ENCODE assay signal across 8 cellular contexts in genomic region chr1:11790880-11791715, GRCh38. TPM values are rescaled to one million over a fixed set of nuclear protein-coding genes. Genes with fewer than 3 reads are reported as not detected.
A peak's percentile ranks its signal among the peaks of the same experiment; 100 is the strongest.
DNase-seq lines count a peak whose midpoint lies in the region; ATAC-seq and TF ChIP-seq lines count a peak whose summit lies in the region.

No MANE protein-coding gene starts in this region.

- H2BK120ac ChIP-seq in mesenchymal stem cell (ENCODE audit: low read depth, low read length): peak overlapping the region; percentile 85

- no peaks in the 10 kb centered on the region for H3K79me2 ChIP-seq in SK-N-SH (ENCODE audit: insufficient read depth)

- H3K27me3 ChIP-seq in SK-N-SH (ENCODE audit: insufficient read depth): no peaks in the 10 kb centered on the region
- no peaks in the 10 kb centered on the region for H3K27me3 ChIP-seq in mesenchymal stem cell (ENCODE audit: control insufficient read depth in 1 of 2, insufficient read depth in 1 of 2, low read length in 2 of 2)
- H3K27me3 ChIP-seq in upper lobe of left lung: no peaks in the 10 kb centered on the region

- POLR2A ChIA-PET in SK-N-SH (lab: Yijun Ruan, JAX): no interaction called here

- no peak for TF ChIP-seq RAD21 in SK-N-SH (IDR thresholded peaks at IDR 0.05; ENCODE audit: low read length)

- TF ChIP-seq EP300 in SK-N-SH (IDR thresholded peaks at IDR 0.05; ENCODE audit: borderline replicate concordance in 1 of 2, low read depth in 1 of 2, low read length in 1 of 2) (no peak), upper lobe of left lung (IDR thresholded peaks at IDR 0.05) (peak; percentile 99 to 100 (median 100))

- H2AK5ac ChIP-seq in mesenchymal stem cell (ENCODE audit: low read length, severe bottlenecking): peak overlapping the region; percentile 42

- no peak for TF ChIP-seq CTCF in SK-N-SH (IDR thresholded peaks at IDR 0.05)
- TF ChIP-seq CTCF in upper lobe of left lung (IDR thresholded peaks at IDR 0.05): peak in 1 of 6 experiments; percentile 10

- no peaks in the 10 kb centered on the region for H3K9me2 ChIP-seq in SK-N-SH

- no peak for DNase-seq in SK-N-SH
- peak; percentile 97 for DNase-seq in mesenchymal stem cell
- peak in 1 of 2 donors; percentile 95 for DNase-seq in upper lobe of left lung
- no peak for DNase-seq in stimulated activated CD4-positive, alpha-beta T cell treated with anti-CD3 and anti-CD28 coated beads, Interleukin-1b, Interleukin-23, amount 100 ng/mL, for 48 hours
- DNase-seq in activated CD8-positive, alpha-beta memory T cell treated with anti-CD3 and anti-CD28 coated beads, Interleukin-2, amount 50 U/mL, for 48 hours: no peak
- no peak for DNase-seq in SKM-1 (lab: John Stamatoyannopoulos, UW; ENCODE audit: unreplicated experiment)

- H3K27ac ChIP-seq in SK-N-SH (ENCODE audit: low read depth in 2 of 2, low read length in 1 of 2) (no peak overlapping the region), cingulate gyrus (ENCODE audit: low read depth, low read length) (peak overlapping the region; percentile 96), mesenchymal stem cell (ENCODE audit: low read length, poor library complexity, severe bottlenecking) (no peak overlapping the region), upper lobe of left lung (peak overlapping the region; percentile 88 to 99 (median 94))

- H3K14ac ChIP-seq in mesenchymal stem cell (ENCODE audit: low read length in 2 of 2): no peak overlapping the region

- peaks cover 0 to 6% of the 10 kb centered on the region in 2 experiments; a peak in 1 of 4 replicates for H3K4me1 ChIP-seq in SK-N-SH (ENCODE audit: control insufficient read depth in 1 of 2, insufficient read depth in 2 of 2, low read depth in 1 of 2, low read length in 1 of 2)
- H3K4me1 ChIP-seq in mesenchymal stem cell (ENCODE audit: control insufficient read depth, insufficient read depth, low read depth, low read length): peaks cover 38% of the 10 kb centered on the region
- H3K4me1 ChIP-seq in upper lobe of left lung: peaks cover 59 to 65% (median 63%) of the 10 kb centered on the region in 4 donors

- peak overlapping the region; percentile 86 for H4K91ac ChIP-seq in mesenchymal stem cell (ENCODE audit: low read length)

- ATAC-seq in SK-N-SH treated with all-trans-retinoic acid at 6 μM for 48 hours (peak; percentile 54), upper lobe of left lung (ENCODE audit: low FRiP score in 2 of 2) (peak; percentile 92 to 93)

- H3K4ac ChIP-seq in mesenchymal stem cell (ENCODE audit: low read depth in 1 of 2, low read length in 2 of 2): peak overlapping the region; percentile 71 to 89

- H3K23ac ChIP-seq in mesenchymal stem cell (ENCODE audit: low read length in 2 of 2): no peak overlapping the region

- H2BK5ac ChIP-seq in mesenchymal stem cell (ENCODE audit: low read depth, low read length, poor library complexity, severe bottlenecking): no peak overlapping the region

- no peak overlapping the region for H2AFZ ChIP-seq in SK-N-SH (ENCODE audit: low read depth)
- H2AFZ ChIP-seq in mesenchymal stem cell (ENCODE audit: low read depth, low read length): no peak overlapping the region

- H3K18ac ChIP-seq in mesenchymal stem cell (ENCODE audit: low read depth in 1 of 2, low read length in 2 of 2): peak overlapping the region; percentile 70 to 92

- H3K9me3 ChIP-seq in SK-N-SH: no peaks in the 10 kb centered on the region
- H3K9me3 ChIP-seq in mesenchymal stem cell (ENCODE audit: control insufficient read depth, low read length): no peaks in the 10 kb centered on the region
- H3K9me3 ChIP-seq in upper lobe of left lung: no peaks in the 10 kb centered on the region

- WGBS in SK-N-SH (ENCODE audit: low lambda C conversion rate): 90% methylated on average over 17 of the region's 19 CpGs
- WGBS in mesenchymal stem cell: 71% methylated on average over 19 of the region's 19 CpGs
- 45 to 62% methylated on average over 16 to 19 of the region's 19 CpGs for WGBS in upper lobe of left lung, 2 donors

- peak in 2 of 4 donors; percentile 63 to 64 for TF ChIP-seq POLR2A in upper lobe of left lung (IDR thresholded peaks at IDR 0.05)

- H4K20me1 ChIP-seq in SK-N-SH (ENCODE audit: insufficient read depth): no peaks in the 10 kb centered on the region

- peak overlapping the region; percentile 77 for H4K8ac ChIP-seq in mesenchymal stem cell (ENCODE audit: low read length)

- H3K4me2 ChIP-seq in SK-N-SH (no peak overlapping the region), mesenchymal stem cell (ENCODE audit: low read length, poor library complexity, severe bottlenecking) (no peak overlapping the region)

- H3K79me1 ChIP-seq in mesenchymal stem cell (replicated peaks; ENCODE audit: low read length, poor library complexity, severe bottlenecking): peaks cover 4% of the 10 kb centered on the region

- CTCF ChIA-PET in SK-N-SH (lab: Yijun Ruan, JAX): no interaction called here

- no peaks in the 10 kb centered on the region for H3F3A ChIP-seq in SK-N-SH (replicated peaks; ENCODE audit: insufficient read depth)

- H2BK15ac ChIP-seq in mesenchymal stem cell (ENCODE audit: low read depth, poor library complexity, severe bottlenecking): no peak overlapping the region

- peak overlapping the region; percentile 53 to 99 for H2BK12ac ChIP-seq in mesenchymal stem cell (ENCODE audit: low read length in 2 of 2)

- H3K9ac ChIP-seq in SK-N-SH (no peak overlapping the region), mesenchymal stem cell (ENCODE audit: low read length) (peak overlapping the region; percentile 60)

- peaks cover 0 to 12% of the 10 kb centered on the region in 2 experiments for H3K36me3 ChIP-seq in SK-N-SH (replicated peaks in 1 of 2; ENCODE audit: control insufficient read depth in 1 of 2, insufficient read depth in 2 of 2, low read length in 1 of 2)
- peaks cover 58 to 67% of the 10 kb centered on the region in 2 experiments for H3K36me3 ChIP-seq in mesenchymal stem cell (ENCODE audit: control insufficient read depth in 1 of 2, insufficient read depth in 2 of 2, low read depth in 1 of 2, low read length in 2 of 2)
- peaks cover 25 to 59% (median 37%) of the 10 kb centered on the region in 4 donors for H3K36me3 ChIP-seq in upper lobe of left lung

- H3K4me3 ChIP-seq in SK-N-SH (ENCODE audit: low read depth in 2 of 2, low read length in 1 of 2) (no peak overlapping the region), mesenchymal stem cell (ENCODE audit: insufficient read depth in 1 of 2, low read depth in 1 of 2, low read length in 2 of 2) (peak overlapping the region; percentile 5 to 13), upper lobe of left lung (no peak overlapping the region)

TF ChIP-seq in SK-N-SH treated with all-trans-retinoic acid at 6 μM for 48 hours, 23 proteins besides CTCF, POLR2A, EP300 and RAD21 (continues in another document):
- TF ChIP-seq ESRRG (CRISPR knock-in tag; IDR thresholded peaks at IDR 0.05): no peak
- TF ChIP-seq ARNTL (CRISPR knock-in tag; IDR thresholded peaks at IDR 0.05; ENCODE audit: borderline replicate concordance, low read depth): no peak
- no peak for TF ChIP-seq TOX (CRISPR knock-in tag; IDR thresholded peaks at IDR 0.05; ENCODE audit: borderline replicate concordance)

TF ChIP-seq in SK-N-SH, 30 proteins besides CTCF, POLR2A, EP300 and RAD21 (continues in another document):
- no peak for TF ChIP-seq PBX3 (IDR thresholded peaks at IDR 0.05)

RNA-seq across cellular contexts. Expression of gene MTHFR, which starts 14.7 kb away (rescaled TPM):
- polyA plus RNA-seq in SK-N-SH (2012; rRNA removed): 5.3 and 7.6 TPM in 2 replicates
- polyA plus RNA-seq in SK-N-SH (2012; cell fraction: cytosol; rRNA removed): 2.8 and 3.5 TPM in 2 replicates
- polyA plus RNA-seq in SK-N-SH (2012; cell fraction: nucleus; rRNA removed): 18.8 and 23.8 TPM in 2 replicates
- polyA plus RNA-seq in mesenchymal stem cell (2013, experiment 1 of 2): 13.7 TPM
- 13.3 TPM for polyA plus RNA-seq in mesenchymal stem cell (2013, experiment 2 of 2)
- 100 to 1,000 TPM in 2 of 6 donors, 10 to 100 TPM in 4; 51.5 to 163 (median 58.2) TPM for total RNA-seq in upper lobe of left lung

RNA-seq across cellular contexts. Expression of gene CLCN6, which starts 14.9 kb away (rescaled TPM):
- 7.4 and 8.3 TPM in 2 replicates for polyA plus RNA-seq in SK-N-SH (2012; rRNA removed)
- polyA plus RNA-seq in SK-N-SH (2012; cell fraction: cytosol; rRNA removed): 4.3 and 4.7 TPM in 2 replicates
- polyA plus RNA-seq in SK-N-SH (2012; cell fraction: nucleus; rRNA removed): 31.6 and 35.7 TPM in 2 replicates
- polyA plus RNA-seq in mesenchymal stem cell (2013, experiment 1 of 2): 23.7 TPM
- polyA plus RNA-seq in mesenchymal stem cell (2013, experiment 2 of 2): 22.9 TPM
- total RNA-seq in upper lobe of left lung: 10 to 100 TPM; 21.6 to 96.4 (median 33.0) TPM

RNA-seq across cellular contexts. Expression of gene C1orf167, which starts 29.1 kb away (rescaled TPM):
- polyA plus RNA-seq in SK-N-SH (2012; rRNA removed): 0.10 TPM in 1 of 2 replicates, not detected in the other
- 0.05 TPM in 1 of 2 replicates, not detected in the other for polyA plus RNA-seq in SK-N-SH (2012; cell fraction: cytosol; rRNA removed)
- polyA plus RNA-seq in SK-N-SH (2012; cell fraction: nucleus; rRNA removed): 0.07 and 0.08 TPM in 2 replicates
- 0.36 TPM for polyA plus RNA-seq in mesenchymal stem cell (2013, experiment 1 of 2)
- 0.19 TPM for polyA plus RNA-seq in mesenchymal stem cell (2013, experiment 2 of 2)
- 10 to 100 TPM in 2 of 6 donors, 1 to 10 TPM in 4; 1.0 to 14.3 (median 8.8) TPM for total RNA-seq in upper lobe of left lung

RNA-seq across cellular contexts. Expression of gene AGTRAP, which starts 55.2 kb away (rescaled TPM):
- polyA plus RNA-seq in SK-N-SH (2012; rRNA removed): 45.1 and 66.2 TPM in 2 replicates
- polyA plus RNA-seq in SK-N-SH (2012; cell fraction: cytosol; rRNA removed): 24.0 and 36.4 TPM in 2 replicates
- 58.7 and 62.0 TPM in 2 replicates for polyA plus RNA-seq in SK-N-SH (2012; cell fraction: nucleus; rRNA removed)
- 45.8 TPM for polyA plus RNA-seq in mesenchymal stem cell (2013, experiment 1 of 2)
- 47.1 TPM for polyA plus RNA-seq in mesenchymal stem cell (2013, experiment 2 of 2)
- 10 to 100 TPM; 52.2 to 80.1 (median 68.7) TPM for total RNA-seq in upper lobe of left lung

RNA-seq across cellular contexts. Expression of gene NPPA, which starts 56.5 kb away (rescaled TPM):
- polyA plus RNA-seq in SK-N-SH (2012; rRNA removed): not detected in 2 replicates
- 0.04 TPM in 1 of 2 replicates, not detected in the other for polyA plus RNA-seq in SK-N-SH (2012; cell fraction: cytosol; rRNA removed)
- not detected in 2 replicates for polyA plus RNA-seq in SK-N-SH (2012; cell fraction: nucleus; rRNA removed)
- not detected for polyA plus RNA-seq in mesenchymal stem cell (2013, experiment 1 of 2)
- polyA plus RNA-seq in mesenchymal stem cell (2013, experiment 2 of 2): not detected
- total RNA-seq in upper lobe of left lung: 1 to 10 TPM in 1 of 6 donors, not detected in 5; 3.1 TPM

Comparison
In these comparisons a context has a peak if more than half of its experiments do, and no peak if none do; other contexts are left out.
1. H3K27ac ChIP-seq: peak in cingulate gyrus (single experiment) and upper lobe of left lung (4 of 4); none in SK-N-SH (0 of 2) and mesenchymal stem cell (single experiment).
2. H3K4me3 ChIP-seq: peak in mesenchymal stem cell (2 of 2); none in SK-N-SH (0 of 2) and upper lobe of left lung (0 of 4).